In the genomic region with DNA sequence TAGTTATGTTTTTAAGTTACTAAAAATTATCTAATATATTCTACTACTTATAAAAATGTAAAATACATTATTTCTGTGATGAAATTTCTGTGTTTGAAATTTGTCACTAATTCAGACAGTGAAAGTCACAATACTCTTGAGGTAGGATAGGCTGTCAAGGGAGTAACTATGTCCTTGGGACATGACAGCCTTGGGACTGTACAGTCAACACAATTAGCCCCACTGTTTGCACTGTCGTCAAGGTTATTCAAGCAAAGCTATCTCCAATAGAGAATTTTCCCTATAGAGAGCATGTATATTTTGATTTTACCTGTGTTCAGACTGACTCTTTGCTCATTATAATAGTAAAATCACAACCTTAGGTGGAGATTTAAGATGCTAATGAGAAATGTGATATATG, we compare ENCODE assay signal across 28 cellular contexts.
"Had no signal": no experiment of that assay in that cellular context is flagged by ENCODE, and none has a peak within 500 bp of the region (broad histone marks: within the 10 kb centered on the region; RNA-seq: fewer than 3 reads in every experiment).

No MANE protein-coding gene starts in this region.

- H3K9me3 Mint-ChIP-seq: dendritic cell treated with granulocyte-macrophage colony-stimulating factor and Interleukin-4, amounts not matched to agents 40 ng/mL and 50 ng/mL, for 4 days; endodermal cell; mesothelial cell of epicardium had no signal

- ATAC-seq: effector memory CD8-positive, alpha-beta T cell; esophagus mucosa; gastrocnemius medialis; heart right ventricle; left cardiac atrium; left lung; left ventricle myocardium superior; lower lobe of right lung; mucosa of descending colon had no signal

- H3K4me3 Mint-ChIP-seq: dendritic cell treated with granulocyte-macrophage colony-stimulating factor and Interleukin-4, amounts not matched to agents 40 ng/mL and 50 ng/mL, for 4 days; effector memory CD8-positive, alpha-beta T cell; endodermal cell; mesothelial cell of epicardium; naive B cell had no signal

- FAIRE-seq: endometrium, islet of Langerhans, keratinocyte had no signal

- DNase-seq: colonic mucosa; cortex of kidney; effector CD8-positive, alpha-beta T cell; effector memory CD8-positive, alpha-beta T cell; endodermal cell; erythroblast; esophagus squamous epithelium; foreskin fibroblast; foreskin melanocyte; gastrocnemius medialis; glutamatergic neuron; head of caudate nucleus; heart right ventricle; hippocampal formation; left cardiac atrium; left lung; left ventricle myocardium superior; lower lobe of right lung; mesenchymal stem cell; mucosa of descending colon; naive B cell had no signal

- H3K4me1 ChIP-seq: colonic mucosa, esophagus squamous epithelium, gastrocnemius medialis, heart right ventricle, left lung, lower lobe of right lung had no signal

- H3K27me3 Mint-ChIP-seq: dendritic cell treated with granulocyte-macrophage colony-stimulating factor and Interleukin-4, amounts not matched to agents 40 ng/mL and 50 ng/mL, for 4 days; effector memory CD8-positive, alpha-beta T cell; naive B cell had no signal

- H3K4me3 ChIP-seq: colonic mucosa, esophagus squamous epithelium, gastrocnemius medialis, heart right ventricle, left lung, lower lobe of right lung, mucosa of descending colon had no signal

- H3K27me3 ChIP-seq: colonic mucosa, esophagus squamous epithelium, gastrocnemius medialis, heart right ventricle, left lung had no signal

- H3K27ac Mint-ChIP-seq: dendritic cell treated with granulocyte-macrophage colony-stimulating factor and Interleukin-4, amounts not matched to agents 40 ng/mL and 50 ng/mL, for 4 days; effector memory CD8-positive, alpha-beta T cell; endodermal cell; mesothelial cell of epicardium; naive B cell had no signal

- H3K36me3 ChIP-seq: colonic mucosa, esophagus squamous epithelium, gastrocnemius medialis, heart right ventricle, left lung, lower lobe of right lung had no signal

- H3K27ac ChIP-seq: colonic mucosa, epithelial cell of prostate, esophagus squamous epithelium, gastrocnemius medialis, heart right ventricle, left lung, lower lobe of right lung had no signal

- H3K9me3 ChIP-seq: colonic mucosa, esophagus squamous epithelium, gastrocnemius medialis, heart right ventricle, left lung, lower lobe of right lung had no signal

- H3K36me3 Mint-ChIP-seq: mesothelial cell of epicardium, naive B cell had no signal

- H3K4me1 Mint-ChIP-seq: endodermal cell, mesothelial cell of epicardium, naive B cell had no signal
